1 cellular context compared by ENCODE assay signal in genomic region chr19:48571378-48572162, GRCh38.
A peak's percentile ranks its signal among the peaks of the same experiment; 100 is the strongest.
TF ChIP-seq lines count a peak whose summit lies in the region.

No MANE protein-coding gene starts in this region.

TF ChIP-seq in H1, 55 proteins besides CTCF, POLR2A, EP300 and RAD21:
- TF ChIP-seq KDM5A (IDR thresholded peaks at IDR 0.05; ENCODE audit: low read length) (no peak), KDM1A (IDR thresholded peaks at IDR 0.05; ENCODE audit: borderline replicate concordance, low read length) (peak; percentile 88; the same call in 1 of the 2 replicates)
TF ChIP-seq in H1: peak in this region for 1.
